Comparison of ENCODE assay signal across 13 cellular contexts in genomic region chr5:54882841-54883240, GRCh38.
DNase-seq lines count a peak whose midpoint lies in the region; ATAC-seq, FAIRE-seq and TF ChIP-seq lines count a peak whose summit lies in the region.
"Had no signal": no experiment of that assay in that cellular context is flagged by ENCODE, and none has a peak within 500 bp of the region (broad histone marks: within the 10 kb centered on the region; RNA-seq: fewer than 3 reads in every experiment).

No MANE protein-coding gene starts in this region.

- no peak overlapping the region for H3K9ac ChIP-seq in H1 (replicated peaks in 1 of 4; ENCODE audit: extremely low read depth in 1 of 4, low read depth in 3 of 4, low read length in 3 of 4)

- intact Hi-C loops in naive thymus-derived CD4-positive, alpha-beta T cell (cut with micrococcal nuclease) = no loop called here

- peak overlapping the region; percentile 87 for H3K4me2 ChIP-seq in H1 (ENCODE audit: insufficient read depth in 1 of 2, low read depth in 2 of 2, low read length in 2 of 2)

- H3K9me3 ChIP-seq in H1 (ENCODE audit: insufficient read depth in 2 of 2, low read depth in 1 of 2, low read length in 1 of 2) (peaks cover 15 to 16% of the 10 kb centered on the region in 2 experiments), suprapubic skin (no peaks in the 10 kb centered on the region)
- no peaks in the 10 kb centered on the region for H3K9me3 ChIP-seq in naive thymus-derived CD4-positive, alpha-beta T cell (ENCODE audit: control insufficient read depth in 2 of 3, low read length in 3 of 3)

- H3K27me3 ChIP-seq in H1 (replicated peaks in 1 of 4; ENCODE audit: control insufficient read depth in 3 of 4, extremely low read depth in 1 of 4, insufficient read depth in 3 of 4, low read length in 3 of 4) (peaks cover 0 to 22% (median 13%) of the 10 kb centered on the region in 4 experiments; a peak in 6 of 7 replicates), suprapubic skin (peaks cover 6% of the 10 kb centered on the region)
- H3K27me3 ChIP-seq in naive thymus-derived CD4-positive, alpha-beta T cell (ENCODE audit: control insufficient read depth in 2 of 2, insufficient read depth in 2 of 2, low read length in 2 of 2) = peaks cover 5 to 22% of the 10 kb centered on the region in 2 donors

- peak overlapping the region; percentile 37; the same call in 1 of the 2 replicates for H4K8ac ChIP-seq in H1 (ENCODE audit: extremely low read depth, insufficient read depth, low read length)

- peaks cover 7% of the 10 kb centered on the region for H3K4me1 Mint-ChIP-seq in activated naive CD4-positive, alpha-beta T cell treated with anti-CD3 and anti-CD28 coated beads, Interleukin-2, amount 50 U/mL, for 24 hours
- H3K4me1 Mint-ChIP-seq in activated naive CD4-positive, alpha-beta T cell treated with anti-CD3 and anti-CD28 coated beads, Interleukin-2, amount 10 ng/mL, durations not matched to agents 7 days and 5 days = peaks cover 18% of the 10 kb centered on the region
- H3K4me1 Mint-ChIP-seq in naive thymus-derived CD4-positive, alpha-beta T cell = peaks cover 7 to 15% (median 8%) of the 10 kb centered on the region in 7 donors

- H3K36me3 Mint-ChIP-seq in activated naive CD4-positive, alpha-beta T cell treated with anti-CD3 and anti-CD28 coated beads, Interleukin-2, amount 50 U/mL, for 24 hours = peaks cover 4% of the 10 kb centered on the region
- peaks cover 5% of the 10 kb centered on the region for H3K36me3 Mint-ChIP-seq in activated naive CD4-positive, alpha-beta T cell treated with anti-CD3 and anti-CD28 coated beads, Interleukin-2, amount 10 ng/mL, durations not matched to agents 7 days and 5 days
- peaks cover 0 to 8% (median 3%) of the 10 kb centered on the region in 5 donors for H3K36me3 Mint-ChIP-seq in naive thymus-derived CD4-positive, alpha-beta T cell

- 0 out of 2 replicates have a peak overlapping the region, but pooled peaks have one; percentile 10 for H2BK12ac ChIP-seq in H1 (ENCODE audit: low read depth, low read length)

- H3K27ac ChIP-seq in H1 (ENCODE audit: low read depth, low read length) (no peak overlapping the region), suprapubic skin (peak overlapping the region; percentile 38)
- H3K27ac ChIP-seq in naive thymus-derived CD4-positive, alpha-beta T cell (ENCODE audit: low read depth, low read length) = no peak overlapping the region

- H2BK120ac ChIP-seq in H1 (replicated peaks; ENCODE audit: low read depth, low read length) = no peak overlapping the region

- peak overlapping the region; percentile 85 for H2AFZ ChIP-seq in H1 (ENCODE audit: low read length)

- H4K20me1 ChIP-seq in H1 (replicated peaks in 1 of 2; ENCODE audit: control insufficient read depth in 1 of 2, insufficient read depth in 2 of 2, low read length in 2 of 2) = no peaks in the 10 kb centered on the region

- peak overlapping the region; percentile 87 for H3K4me3 Mint-ChIP-seq in activated naive CD4-positive, alpha-beta T cell treated with anti-CD3 and anti-CD28 coated beads, Interleukin-2, amount 50 U/mL, for 24 hours
- no peak overlapping the region for H3K4me3 Mint-ChIP-seq in activated naive CD4-positive, alpha-beta T cell treated with anti-CD3 and anti-CD28 coated beads, Interleukin-2, amount 10 ng/mL, durations not matched to agents 7 days and 5 days
- H3K4me3 Mint-ChIP-seq in naive thymus-derived CD4-positive, alpha-beta T cell = peak overlapping the region; percentile 61 to 92 (median 86)

- H2BK15ac ChIP-seq in H1 (ENCODE audit: low read length) = no peak overlapping the region

- no peak overlapping the region for H2AK5ac ChIP-seq in H1 (ENCODE audit: low read depth, low read length)

- H3K79me1 ChIP-seq in H1 (ENCODE audit: low read depth, low read length) = no peaks in the 10 kb centered on the region

- peaks cover 12% of the 10 kb centered on the region for H3K23me2 ChIP-seq in H1 (ENCODE audit: low read depth, low read length)

- H3K27me3 Mint-ChIP-seq in activated naive CD4-positive, alpha-beta T cell treated with anti-CD3 and anti-CD28 coated beads, Interleukin-2, amount 50 U/mL, for 24 hours = peaks cover 42% of the 10 kb centered on the region
- H3K27me3 Mint-ChIP-seq in activated naive CD4-positive, alpha-beta T cell treated with anti-CD3 and anti-CD28 coated beads, Interleukin-2, amount 10 ng/mL, durations not matched to agents 7 days and 5 days = peaks cover 87% of the 10 kb centered on the region
- H3K27me3 Mint-ChIP-seq in naive thymus-derived CD4-positive, alpha-beta T cell = peaks cover 50 to 86% (median 58%) of the 10 kb centered on the region in 5 donors

- no peak overlapping the region for H2BK20ac ChIP-seq in H1 (ENCODE audit: low read length)

- no peak overlapping the region for H4K91ac ChIP-seq in H1 (replicated peaks; ENCODE audit: insufficient read length, low read length)

- H3K18ac ChIP-seq in H1 (ENCODE audit: extremely low read depth, low read length) = no peak overlapping the region

- POLR2A ChIA-PET in H1 (lab: Charles Lee; ENCODE audit: partially characterized antibody) = no interaction called here
- POLR2A ChIA-PET in naive thymus-derived CD4-positive, alpha-beta T cell (lab: Charles Lee) = interaction anchor here (1.1 kb wide), 1 partner anchor 12 kb away, joined by 3 read pairs; no protein-coding TSS in a partner anchor

- no peak overlapping the region for H3K4ac ChIP-seq in H1 (replicated peaks; ENCODE audit: insufficient read length, low read depth, low read length)

- H3K27ac Mint-ChIP-seq in activated naive CD4-positive, alpha-beta T cell treated with anti-CD3 and anti-CD28 coated beads, Interleukin-2, amount 50 U/mL, for 24 hours = no peak overlapping the region
- no peak overlapping the region for H3K27ac Mint-ChIP-seq in activated naive CD4-positive, alpha-beta T cell treated with anti-CD3 and anti-CD28 coated beads, Interleukin-2, amount 10 ng/mL, durations not matched to agents 7 days and 5 days
- no peak overlapping the region for H3K27ac Mint-ChIP-seq in naive thymus-derived CD4-positive, alpha-beta T cell

- no peaks in the 10 kb centered on the region for H3K9me3 Mint-ChIP-seq in activated naive CD4-positive, alpha-beta T cell treated with anti-CD3 and anti-CD28 coated beads, Interleukin-2, amount 50 U/mL, for 24 hours
- no peaks in the 10 kb centered on the region for H3K9me3 Mint-ChIP-seq in activated naive CD4-positive, alpha-beta T cell treated with anti-CD3 and anti-CD28 coated beads, Interleukin-2, amount 10 ng/mL, durations not matched to agents 7 days and 5 days
- peaks cover 0 to 7% (median 0%) of the 10 kb centered on the region in 11 donors for H3K9me3 Mint-ChIP-seq in naive thymus-derived CD4-positive, alpha-beta T cell

- no peak for TF ChIP-seq EP300 in H1 (IDR thresholded peaks at IDR 0.05; ENCODE audit: borderline replicate concordance in 1 of 2, low read depth in 2 of 2, low read length in 2 of 2)
- no peak for TF ChIP-seq EP300 in suprapubic skin (IDR thresholded peaks at IDR 0.05)

- FAIRE-seq in H1 (lab: Jason Lieb, UNC) = no peak

- H4K5ac ChIP-seq in H1 (ENCODE audit: insufficient read length, low read depth, low read length) = no peak overlapping the region

- H3K4me3 ChIP-seq in H1 (ENCODE audit: extremely low read depth in 1 of 4, insufficient read depth in 2 of 4, low read depth in 3 of 4, low read length in 4 of 4) (peak overlapping the region in 1 of 4 experiments; percentile 74; a peak in 1 of 8 replicates), suprapubic skin (peak overlapping the region; percentile 62)
- peak overlapping the region; percentile 32 for H3K4me3 ChIP-seq in naive thymus-derived CD4-positive, alpha-beta T cell (ENCODE audit: low read length)

- no peak for TF ChIP-seq RAD21 in H1 (IDR thresholded peaks at IDR 0.05 in 1 of 2, conservative IDR thresholded peaks at IDR 0.05 in 1 of 2; ENCODE audit: low read depth in 2 of 2, low read length in 2 of 2)

- no peak for DNase-seq in activated naive CD4-positive, alpha-beta T cell treated with anti-CD3 and anti-CD28 coated beads, Interleukin-2, amount 10 ng/mL, durations not matched to agents 7 days and 5 days
- peak in 1 of 2 experiments; percentile 46 for DNase-seq in H1 (ENCODE audit: low read depth in 1 of 2, low spot score in 2 of 2)
- no peak for DNase-seq in naive thymus-derived CD4-positive, alpha-beta T cell
- DNase-seq in suprapubic skin (ENCODE audit: low spot score in 2 of 2) = no peak
- DNase-seq in NOMO-1 (lab: John Stamatoyannopoulos, UW; ENCODE audit: unreplicated experiment in 2 of 2) = no peak
- DNase-seq in NCI-H2081 treated with DMSO at 0.1 percent for 48 hours (lab: John Stamatoyannopoulos, UW) = no peak
- no peak for DNase-seq in kidney glomerular epithelial cell (lab: John Stamatoyannopoulos, UW)
- DNase-seq: activated naive CD4-positive, alpha-beta T cell treated with anti-CD3 and anti-CD28 coated beads, Interleukin-2, amount 50 U/mL, for 16 hours; NCI-H1092 treated with DMSO at 0.1 percent for 48 hours; NCI-H526 treated with DMSO at 0.1 percent for 48 hours; SIG-M5; stimulated activated CD4-positive, alpha-beta T cell treated with anti-CD3 and anti-CD28 coated beads, Interleukin-2, amount 100 ng/mL, for 24 hours had no signal

- no peak overlapping the region for H3K23ac ChIP-seq in H1 (ENCODE audit: insufficient read length)

- H2BK5ac ChIP-seq in H1 (ENCODE audit: low read depth, low read length) = no peak overlapping the region

- CTCF ChIA-PET in activated naive CD4-positive, alpha-beta T cell treated with anti-CD3 and anti-CD28 coated beads, Interleukin-2, amount 10 ng/mL, durations not matched to agents 7 days and 5 days (lab: Charles Lee) = interaction anchor here (1.0 kb wide), 1 partner anchor 15 kb away, joined by 5 read pairs; no protein-coding TSS in a partner anchor
- CTCF ChIA-PET in H1 (lab: Charles Lee; ENCODE audit: partially characterized antibody) = interaction anchor here (1.1 to 2.2 kb wide), 3 partner anchors 12 to 366 kb away, joined by 3 to 7 read pairs (median 3); no protein-coding TSS in a partner anchor
- CTCF ChIA-PET in naive thymus-derived CD4-positive, alpha-beta T cell (lab: Charles Lee) = interaction anchor here (1.1 kb wide), 1 partner anchor 15 kb away, joined by 3 read pairs; no protein-coding TSS in a partner anchor

- H3K4me1 ChIP-seq in H1 (replicated peaks in 1 of 4; ENCODE audit: control insufficient read depth in 3 of 4, insufficient read depth in 4 of 4, low read length in 3 of 4) = peaks cover 2 to 8% (median 3%) of the 10 kb centered on the region in 4 experiments; a peak in 6 of 7 replicates
- no peaks in the 10 kb centered on the region for H3K4me1 ChIP-seq in naive thymus-derived CD4-positive, alpha-beta T cell (ENCODE audit: control insufficient read depth in 2 of 2, insufficient read depth in 2 of 2, low read length in 2 of 2)
- H3K4me1 ChIP-seq in suprapubic skin = peaks cover 28% of the 10 kb centered on the region

- TF ChIP-seq POLR2A in H1 (IDR thresholded peaks at IDR 0.05; ENCODE audit: control extremely low read depth in 1 of 2, low read depth in 2 of 2, low read length in 2 of 2) (no peak), suprapubic skin (IDR thresholded peaks at IDR 0.05) (no peak)

- ATAC-seq in naive thymus-derived CD4-positive, alpha-beta T cell = no peak

- no peak overlapping the region for H3K56ac ChIP-seq in H1 (replicated peaks; ENCODE audit: insufficient read length, low read depth, low read length)

- H3K36me3 ChIP-seq in H1 (ENCODE audit: control insufficient read depth in 2 of 4, insufficient read depth in 4 of 4, low read length in 3 of 4) = peaks cover 0 to 10% (median 0%) of the 10 kb centered on the region in 4 experiments; a peak in 1 of 8 replicates
- H3K36me3 ChIP-seq in naive thymus-derived CD4-positive, alpha-beta T cell (ENCODE audit: control insufficient read depth in 2 of 3, insufficient read depth in 3 of 3, low read length in 3 of 3) = no peaks in the 10 kb centered on the region
- no peaks in the 10 kb centered on the region for H3K36me3 ChIP-seq in suprapubic skin

- WGBS in H1 (ENCODE audit: extremely low coverage in 1 of 2, insufficient coverage in 1 of 2, insufficient read length in 1 of 2, insufficient replicate concordance in 2 of 2, low coverage in 1 of 2, low lambda C conversion rate in 2 of 2, missing lambda C conversion rate in 1 of 2), 2 experiments = 77% methylated on average over 8 of the region's 8 CpGs; no CpG with 5 or more reads in 1 of the 2 experiments
- 79% methylated on average over 8 of the region's 8 CpGs for WGBS in suprapubic skin

- H3K14ac ChIP-seq in H1 (ENCODE audit: insufficient read length) = no peak overlapping the region

- H3K79me2 ChIP-seq in H1 (ENCODE audit: control insufficient read depth in 1 of 2, insufficient read depth in 2 of 2, low read length in 2 of 2) = no peaks in the 10 kb centered on the region

- TF ChIP-seq CTCF in H1 (IDR thresholded peaks at IDR 0.05; ENCODE audit: control extremely low read depth in 1 of 3, insufficient read depth in 1 of 3, low read depth in 1 of 3, low read length in 3 of 3) = no peak
- TF ChIP-seq CTCF in suprapubic skin (IDR thresholded peaks at IDR 0.05) = no peak
